Comparison of ENCODE assay signal across 14 cellular contexts in the genomic region with DNA sequence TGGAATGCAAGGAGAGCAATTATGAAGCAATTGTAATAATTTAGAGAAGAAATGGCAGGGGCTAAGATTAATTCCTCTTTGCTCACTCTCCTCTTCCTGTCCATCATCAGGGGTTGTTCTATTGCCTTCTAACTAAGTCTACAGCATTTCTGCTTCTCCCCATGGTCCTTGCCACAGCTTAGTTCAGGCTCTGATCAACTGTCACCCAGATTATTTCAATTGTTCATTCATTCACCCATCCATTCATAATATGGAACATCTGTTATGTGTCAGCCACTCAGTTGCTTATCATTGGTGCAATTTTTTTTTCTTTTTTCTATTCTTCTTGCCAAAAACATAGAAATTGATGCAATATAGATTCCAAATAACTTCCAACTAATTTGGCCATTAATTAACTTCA.
DNase-seq lines count a peak whose midpoint lies in the region; FAIRE-seq and TF ChIP-seq lines count a peak whose summit lies in the region.
"Had no signal": no experiment of that assay in that cellular context is flagged by ENCODE, and none has a peak within 500 bp of the region (broad histone marks: within the 10 kb centered on the region; RNA-seq: fewer than 3 reads in every experiment).

No MANE protein-coding gene starts in this region.

- H3K27me3 ChIP-seq in astrocyte (ENCODE audit: insufficient read depth, low read length): peaks cover 4% of the 10 kb centered on the region
- no peaks in the 10 kb centered on the region for H3K27me3 ChIP-seq in CD4-positive, alpha-beta memory T cell (ENCODE audit: insufficient read depth, low read length)
- H3K27me3 ChIP-seq: BLaER1 had no signal

- intact Hi-C loops in CD4-positive, alpha-beta memory T cell (cut with micrococcal nuclease): no loop called here

- CTCF ChIA-PET in CD4-positive, alpha-beta memory T cell (lab: Charles Lee; ENCODE audit: partially characterized antibody): no interaction called here

- POLR2A ChIA-PET in CD4-positive, alpha-beta memory T cell (lab: Charles Lee; ENCODE audit: partially characterized antibody): no interaction called here

- H3K79me2 ChIP-seq in astrocyte (ENCODE audit: insufficient read depth, low read length): no peaks in the 10 kb centered on the region

- H4K20me1 ChIP-seq in astrocyte (ENCODE audit: insufficient read depth, low read length): no peaks in the 10 kb centered on the region
- H4K20me1 ChIP-seq: BLaER1 had no signal

- DNase-seq in NOMO-1 treated with DMSO at 0.1 percent for 48 hours (lab: John Stamatoyannopoulos, UW; ENCODE audit: unreplicated experiment): peak; percentile 31
- DNase-seq in NOMO-1 treated with dmso at 0.1 percent for 144 hours (lab: John Stamatoyannopoulos, UW; ENCODE audit: unreplicated experiment): no peak
- peak; percentile 68 for DNase-seq in NCI-H2171 (lab: John Stamatoyannopoulos, UW)
- peak; percentile 53 for DNase-seq in astrocyte (ENCODE audit: low read depth)
- no peak for DNase-seq in nephron progenitor cell
- DNase-seq in CD4-positive, alpha-beta memory T cell: no peak
- DNase-seq in NCI-H2081 treated with DMSO at 0.1 percent for 48 hours (lab: John Stamatoyannopoulos, UW): no peak
- no peak for DNase-seq in SIG-M5 treated with dmso at 0.1 percent for 504 hours (lab: John Stamatoyannopoulos, UW; ENCODE audit: unreplicated experiment)
- DNase-seq: AML-193, DMS53 had no signal

- H3K4me3 Mint-ChIP-seq in astrocyte (ENCODE audit: unreplicated experiment): no peak overlapping the region
- no peak overlapping the region for H3K4me3 Mint-ChIP-seq in nephron progenitor cell
- no peak overlapping the region for H3K4me3 Mint-ChIP-seq in CD4-positive, alpha-beta memory T cell

- H3K4me1 ChIP-seq in astrocyte (ENCODE audit: insufficient read depth, low read length): peaks cover 10% of the 10 kb centered on the region
- no peaks in the 10 kb centered on the region for H3K4me1 ChIP-seq in CD4-positive, alpha-beta memory T cell (ENCODE audit: insufficient read depth, low read length)

- H3K36me3 ChIP-seq in astrocyte (ENCODE audit: insufficient read depth, low read length): no peaks in the 10 kb centered on the region
- no peaks in the 10 kb centered on the region for H3K36me3 ChIP-seq in CD4-positive, alpha-beta memory T cell (ENCODE audit: insufficient read depth, low read length)
- H3K36me3 ChIP-seq: BLaER1 had no signal

- no peaks in the 10 kb centered on the region for H3K27me3 Mint-ChIP-seq in astrocyte (ENCODE audit: low read depth, unreplicated experiment)
- H3K27me3 Mint-ChIP-seq in nephron progenitor cell (ENCODE audit: low read depth, poor library complexity): peaks cover 4% of the 10 kb centered on the region
- no peaks in the 10 kb centered on the region for H3K27me3 Mint-ChIP-seq in CD4-positive, alpha-beta memory T cell

- no peaks in the 10 kb centered on the region for H3K9me3 ChIP-seq in astrocyte (ENCODE audit: insufficient read depth, low read depth, low read length)
- H3K9me3 ChIP-seq in CD4-positive, alpha-beta memory T cell (ENCODE audit: control insufficient read depth in 1 of 2, low read length in 2 of 2): no peaks in the 10 kb centered on the region
- H3K9me3 ChIP-seq: BLaER1 had no signal

- FAIRE-seq in astrocyte (lab: Jason Lieb, UNC): no peak
- FAIRE-seq: GM18507, H54 had no signal

- H3K4me1 Mint-ChIP-seq in astrocyte (ENCODE audit: low read depth, unreplicated experiment): peaks cover 15% of the 10 kb centered on the region
- H3K4me1 Mint-ChIP-seq in nephron progenitor cell: peaks cover 10% of the 10 kb centered on the region
- H3K4me1 Mint-ChIP-seq in CD4-positive, alpha-beta memory T cell: peaks cover 0 to 9% (median 8%) of the 10 kb centered on the region in 4 donors

- no peaks in the 10 kb centered on the region for H3K36me3 Mint-ChIP-seq in astrocyte (ENCODE audit: low read depth, unreplicated experiment)
- H3K36me3 Mint-ChIP-seq in nephron progenitor cell (ENCODE audit: low read depth): no peaks in the 10 kb centered on the region
- peaks cover 0 to 5% of the 10 kb centered on the region in 2 donors for H3K36me3 Mint-ChIP-seq in CD4-positive, alpha-beta memory T cell

- H3K9me3 Mint-ChIP-seq in astrocyte (ENCODE audit: unreplicated experiment): peaks cover 3% of the 10 kb centered on the region
- peaks cover 4% of the 10 kb centered on the region for H3K9me3 Mint-ChIP-seq in nephron progenitor cell
- H3K9me3 Mint-ChIP-seq in CD4-positive, alpha-beta memory T cell: peaks cover 0 to 3% (median 0%) of the 10 kb centered on the region in 8 donors

- no peak overlapping the region for H3K4me3 ChIP-seq in astrocyte (ENCODE audit: insufficient read depth, low read depth, low read length)
- H3K4me3 ChIP-seq in CD4-positive, alpha-beta memory T cell (ENCODE audit: low read length in 2 of 2): no peak overlapping the region
- H3K4me3 ChIP-seq: BLaER1 had no signal

- H3K27ac Mint-ChIP-seq in astrocyte (ENCODE audit: unreplicated experiment) (no peak overlapping the region), nephron progenitor cell (peak overlapping the region; percentile 4)
- H3K27ac Mint-ChIP-seq in CD4-positive, alpha-beta memory T cell: no peak overlapping the region

- no peak overlapping the region for H3K27ac ChIP-seq in astrocyte (ENCODE audit: low read depth, low read length)
- no peak overlapping the region for H3K27ac ChIP-seq in CD4-positive, alpha-beta memory T cell (ENCODE audit: low read depth, low read length)
- H3K27ac ChIP-seq: 22Rv1, BLaER1 had no signal

- no peak for TF ChIP-seq CTCF in astrocyte (IDR thresholded peaks at IDR 0.05; ENCODE audit: insufficient read depth, low read depth, low read length)
- no peak for TF ChIP-seq CTCF in nephron progenitor cell (IDR thresholded peaks at IDR 0.05)

- no peak overlapping the region for H3K4me2 ChIP-seq in astrocyte (ENCODE audit: low read length)
- H3K4me2 ChIP-seq: BLaER1 had no signal

- no peak overlapping the region for H2AFZ ChIP-seq in astrocyte (ENCODE audit: low read depth, low read length)

- no peak overlapping the region for H3K9ac ChIP-seq in astrocyte (ENCODE audit: low read length)
- H3K9ac ChIP-seq: BLaER1 had no signal

Comparison
In these comparisons a context has a peak if more than half of its experiments do, and no peak if none do; other contexts are left out.
1. DNase-seq: peak in NOMO-1 treated with DMSO at 0.1 percent for 48 hours (single experiment), NCI-H2171 (single experiment) and astrocyte (single experiment); none in NOMO-1 treated with dmso at 0.1 percent for 144 hours (single experiment), nephron progenitor cell (single experiment), CD4-positive, alpha-beta memory T cell (0 of 5), NCI-H2081 treated with DMSO at 0.1 percent for 48 hours (single experiment) and SIG-M5 treated with dmso at 0.1 percent for 504 hours (single experiment).